1 cellular context compared by ENCODE assay signal in the genomic region with DNA sequence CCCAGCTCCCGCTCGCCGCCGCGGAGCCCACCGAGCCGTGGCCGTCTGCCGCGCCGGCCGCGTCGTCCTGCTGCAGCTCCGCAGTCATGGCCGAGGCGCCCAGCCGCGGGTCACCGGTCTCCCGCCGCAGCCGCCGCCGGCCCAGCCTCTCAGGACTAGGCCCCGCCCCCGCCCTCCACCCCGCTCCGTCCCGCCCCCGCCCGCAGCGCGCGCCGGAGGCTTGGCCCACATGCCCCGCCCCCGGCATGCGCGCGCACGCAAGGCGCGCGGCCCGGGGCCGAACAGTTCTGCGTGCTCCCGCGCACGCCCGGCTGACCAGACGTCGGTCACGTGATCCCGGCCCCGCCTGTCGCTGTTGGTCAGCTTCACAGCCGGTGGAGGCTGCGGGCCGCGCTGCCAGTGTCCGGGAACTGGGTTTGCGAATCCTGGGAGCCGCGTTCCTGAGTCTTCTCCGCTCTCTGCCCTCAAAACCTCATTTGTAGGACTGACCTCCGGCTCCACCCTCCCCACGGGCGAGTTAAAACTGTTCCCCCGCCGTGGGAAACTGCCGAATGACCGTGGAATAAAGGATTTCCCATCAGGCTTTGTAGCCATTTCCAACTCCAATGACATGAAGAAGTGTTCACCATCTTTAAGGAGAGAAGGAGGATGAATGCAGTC.
TF ChIP-seq lines count a peak whose summit lies in the region.

Gene USP28, minus strand, starts transcription at position 159 of the 660 bp plus-strand sequence. Its CDS starts 71 bp downstream, at position 88.

TF ChIP-seq in K562, 482 proteins besides CTCF, POLR2A, EP300 and RAD21 (continued from another document and continues in another):
- TF ChIP-seq NCOA6 (IDR thresholded peaks at IDR 0.05), result peak; percentile 44; the same call in 1 of the 2 replicates
- TF ChIP-seq CUX1 (CRISPR knock-in tag; IDR thresholded peaks at IDR 0.05), result no peak
- no peak for TF ChIP-seq HSF4 (CRISPR knock-in tag; IDR thresholded peaks at IDR 0.05; ENCODE audit: borderline replicate concordance)
- TF ChIP-seq DDX20 (tag; IDR thresholded peaks at IDR 0.05; ENCODE audit: low read depth), result no peak
- no peak for TF ChIP-seq CHD7 (IDR thresholded peaks at IDR 0.05; ENCODE audit: low read depth, low read length)
- 0 out of 2 replicates have a peak, but pooled peaks have one; percentile 38 for TF ChIP-seq KDM2B (CRISPR knock-in tag; IDR thresholded peaks at IDR 0.05)
- TF ChIP-seq POU5F1 (IDR thresholded peaks at IDR 0.05; ENCODE audit: borderline replicate concordance, low read depth, low read length, partially characterized antibody), result no peak
- no peak for TF ChIP-seq ZNF431 (CRISPR knock-in tag; IDR thresholded peaks at IDR 0.05)
- TF ChIP-seq MYNN (IDR thresholded peaks at IDR 0.05), result no peak
- no peak for TF ChIP-seq MYNN (CRISPR knock-in tag; IDR thresholded peaks at IDR 0.05)
- no peak for TF ChIP-seq ZNF561 (CRISPR knock-in tag; conservative IDR thresholded peaks at IDR 0.05)
- peak; percentile 81 for TF ChIP-seq EP400 (IDR thresholded peaks at IDR 0.05)
- TF ChIP-seq, protein P1, sequence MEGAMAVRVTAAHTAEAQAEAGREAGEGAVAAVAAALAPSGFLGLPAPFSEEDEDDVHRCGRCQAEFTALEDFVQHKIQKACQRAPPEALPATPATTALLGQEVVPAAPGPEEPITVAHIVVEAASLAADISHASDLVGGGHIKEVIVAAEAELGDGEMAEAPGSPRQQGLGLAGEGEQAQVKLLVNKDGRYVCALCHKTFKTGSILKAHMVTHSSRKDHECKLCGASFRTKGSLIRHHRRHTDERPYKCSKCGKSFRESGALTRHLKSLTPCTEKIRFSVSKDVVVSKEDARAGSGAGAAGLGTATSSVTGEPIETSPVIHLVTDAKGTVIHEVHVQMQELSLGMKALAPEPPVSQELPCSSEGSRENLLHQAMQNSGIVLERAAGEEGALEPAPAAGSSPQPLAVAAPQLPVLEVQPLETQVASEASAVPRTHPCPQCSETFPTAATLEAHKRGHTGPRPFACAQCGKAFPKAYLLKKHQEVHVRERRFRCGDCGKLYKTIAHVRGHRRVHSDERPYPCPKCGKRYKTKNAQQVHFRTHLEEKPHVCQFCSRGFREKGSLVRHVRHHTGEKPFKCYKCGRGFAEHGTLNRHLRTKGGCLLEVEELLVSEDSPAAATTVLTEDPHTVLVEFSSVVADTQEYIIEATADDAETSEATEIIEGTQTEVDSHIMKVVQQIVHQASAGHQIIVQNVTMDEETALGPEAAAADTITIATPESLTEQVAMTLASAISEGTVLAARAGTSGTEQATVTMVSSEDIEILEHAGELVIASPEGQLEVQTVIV (CRISPR knock-in tag; IDR thresholded peaks at IDR 0.05; ENCODE audit: borderline replicate concordance), result no peak
- TF ChIP-seq, protein P2, sequence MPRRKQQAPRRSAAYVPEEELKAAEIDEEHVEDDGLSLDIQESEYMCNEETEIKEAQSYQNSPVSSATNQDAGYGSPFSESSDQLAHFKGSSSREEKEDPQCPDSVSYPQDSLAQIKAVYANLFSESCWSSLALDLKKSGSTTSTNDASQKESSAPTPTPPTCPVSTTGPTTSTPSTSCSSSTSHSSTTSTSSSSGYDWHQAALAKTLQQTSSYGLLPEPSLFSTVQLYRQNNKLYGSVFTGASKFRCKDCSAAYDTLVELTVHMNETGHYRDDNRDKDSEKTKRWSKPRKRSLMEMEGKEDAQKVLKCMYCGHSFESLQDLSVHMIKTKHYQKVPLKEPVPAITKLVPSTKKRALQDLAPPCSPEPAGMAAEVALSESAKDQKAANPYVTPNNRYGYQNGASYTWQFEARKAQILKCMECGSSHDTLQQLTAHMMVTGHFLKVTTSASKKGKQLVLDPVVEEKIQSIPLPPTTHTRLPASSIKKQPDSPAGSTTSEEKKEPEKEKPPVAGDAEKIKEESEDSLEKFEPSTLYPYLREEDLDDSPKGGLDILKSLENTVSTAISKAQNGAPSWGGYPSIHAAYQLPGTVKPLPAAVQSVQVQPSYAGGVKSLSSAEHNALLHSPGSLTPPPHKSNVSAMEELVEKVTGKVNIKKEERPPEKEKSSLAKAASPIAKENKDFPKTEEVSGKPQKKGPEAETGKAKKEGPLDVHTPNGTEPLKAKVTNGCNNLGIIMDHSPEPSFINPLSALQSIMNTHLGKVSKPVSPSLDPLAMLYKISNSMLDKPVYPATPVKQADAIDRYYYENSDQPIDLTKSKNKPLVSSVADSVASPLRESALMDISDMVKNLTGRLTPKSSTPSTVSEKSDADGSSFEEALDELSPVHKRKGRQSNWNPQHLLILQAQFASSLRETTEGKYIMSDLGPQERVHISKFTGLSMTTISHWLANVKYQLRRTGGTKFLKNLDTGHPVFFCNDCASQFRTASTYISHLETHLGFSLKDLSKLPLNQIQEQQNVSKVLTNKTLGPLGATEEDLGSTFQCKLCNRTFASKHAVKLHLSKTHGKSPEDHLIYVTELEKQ (CRISPR knock-in tag; IDR thresholded peaks at IDR 0.05), result no peak
- TF ChIP-seq ZNF3 (CRISPR knock-in tag; IDR thresholded peaks at IDR 0.05), result no peak
- TF ChIP-seq ZEB2 (IDR thresholded peaks at IDR 0.05), result no peak
- TF ChIP-seq ZNF785 (CRISPR knock-in tag; IDR thresholded peaks at IDR 0.05), result no peak
- no peak for TF ChIP-seq PRDM10 (IDR thresholded peaks at IDR 0.05; ENCODE audit: partially characterized antibody)
